1 cellular context compared by ENCODE assay signal in genomic region chr9:133640580-133641395, GRCh38.
TF ChIP-seq lines count a peak whose summit lies in the region.

No MANE protein-coding gene starts in this region.

TF ChIP-seq in WTC11, 78 proteins besides CTCF, POLR2A, EP300 and RAD21 (continued from another document):
- TF ChIP-seq USF2 (CRISPR knock-in tag; IDR thresholded peaks at IDR 0.05) (no peak), SOX15 (CRISPR knock-in tag; IDR thresholded peaks at IDR 0.05) (no peak), GTF2I (CRISPR knock-in tag; conservative IDR thresholded peaks at IDR 0.05) (no peak)
TF ChIP-seq in WTC11: peak in this region for 0.
